Comparison of ENCODE assay signal across 23 cellular contexts in genomic region chr1:168556647-168557046, GRCh38. TPM values are rescaled to one million over a fixed set of nuclear protein-coding genes. Genes with fewer than 3 reads are reported as not detected.
"Had no signal": no experiment of that assay in that cellular context is flagged by ENCODE, and none has a peak within 500 bp of the region (broad histone marks: within the 10 kb centered on the region; RNA-seq: fewer than 3 reads in every experiment).

No MANE protein-coding gene starts in this region.

- DNase-seq: activated naive CD4-positive, alpha-beta T cell treated with Interleukin-2 at 50 U/mL for 16 hours; activated T-cell treated with anti-CD3 and anti-CD28 coated beads, Interleukin-2, amount 50 U/mL, for 48 hours; aorta; effector CD4-positive, alpha-beta T cell; foreskin fibroblast; heart right ventricle; left colon; mesendoderm; naive B cell; nucleus accumbens; sigmoid colon; stimulated activated CD4-positive, alpha-beta T cell treated with anti-CD3 and anti-CD28 coated beads, Interleukin-15, amount 100 ng/mL, for 24 hours; T-helper 9 cell had no signal

- ATAC-seq: heart right ventricle; left colon; stimulated activated memory B cell treated with anti-CD40 and anti-IgM and Interleukin-4, amounts not matched to agents 10 μg/mL and 1 μg/mL and 100 μg/mL, for 72 hours; WTC11 had no signal

- H3K4me1 ChIP-seq: heart right ventricle, parathyroid adenoma, sigmoid colon, vagina had no signal

- H3K9me3 ChIP-seq: heart right ventricle, sigmoid colon, thoracic aorta, vagina had no signal

- H3K27ac ChIP-seq: heart right ventricle, parathyroid adenoma, sigmoid colon, thoracic aorta, vagina had no signal

- FAIRE-seq: endometrium, keratinocyte had no signal

- H3K4me3 ChIP-seq: heart right ventricle, sigmoid colon, smooth muscle cell, thoracic aorta, vagina had no signal

RNA-seq across cellular contexts. Expression of gene XCL2, which starts 12.8 kb away (rescaled TPM):
- polyA plus RNA-seq: adipose tissue, aorta, keratinocyte, neural cell, smooth muscle cell had no signal
